ENCODE assay signal across 18 cellular contexts in the genomic region with DNA sequence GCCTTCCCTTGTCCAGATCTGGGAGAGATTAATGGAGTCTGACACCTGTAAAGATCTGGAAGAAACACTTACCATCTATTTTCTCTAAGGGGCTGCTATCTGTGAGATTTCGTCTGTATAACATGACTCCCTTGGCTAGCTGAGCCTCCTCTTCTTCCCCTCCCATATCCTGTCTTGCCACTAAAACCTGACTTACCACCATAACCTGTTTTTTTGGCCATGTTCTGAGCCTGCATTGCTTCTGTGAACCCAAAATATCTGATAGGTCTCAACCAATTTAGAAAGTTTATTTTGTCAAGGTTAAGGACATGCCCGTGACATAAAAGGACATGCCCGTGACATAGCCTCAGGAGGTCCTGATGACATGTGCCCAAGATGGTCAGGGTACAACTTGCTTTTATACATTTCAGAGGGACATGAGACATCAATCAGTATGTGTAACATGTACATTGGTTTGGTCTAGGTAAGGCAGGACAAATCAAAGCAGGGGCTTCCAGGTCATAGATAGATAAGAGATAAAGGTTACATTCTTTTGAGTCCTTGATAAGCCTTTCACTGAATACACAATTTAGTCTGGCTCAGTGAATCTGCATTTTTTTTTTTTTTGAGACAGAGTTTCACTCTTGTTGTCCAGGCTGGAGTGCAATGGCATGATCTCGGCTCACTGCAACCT. TPM values are rescaled to one million over a fixed set of nuclear protein-coding genes. Genes with fewer than 3 reads are reported as not detected.
DNase-seq lines count a peak whose midpoint lies in the region; ATAC-seq and TF ChIP-seq lines count a peak whose summit lies in the region.
"Had no signal": no experiment of that assay in that cellular context is flagged by ENCODE, and none has a peak within 500 bp of the region (broad histone marks: within the 10 kb centered on the region; RNA-seq: fewer than 3 reads in every experiment).

No MANE protein-coding gene starts in this region.

- BruUV-seq in Calu3 (replicated peaks; lab: Mats Ljungman, UMichigan), result no TSS peak

- H3K27me3 ChIP-seq in GM23338 (ENCODE audit: insufficient read depth), result no peaks in the 10 kb centered on the region
- H3K27me3 ChIP-seq in esophagus squamous epithelium, result no peaks in the 10 kb centered on the region

- no peaks in the 10 kb centered on the region; the same call in 2 of the 3 replicates for H3K9me3 Mint-ChIP-seq in GM23338
- no peaks in the 10 kb centered on the region for H3K9me3 Mint-ChIP-seq in activated T-helper 17 cell treated with anti-CD3 and anti-CD28 coated beads, Interleukin-2, amount 50 U/mL, for 72 hours
- H3K9me3 Mint-ChIP-seq in progenitor cell of endocrine pancreas (ENCODE audit: low read depth), result peaks cover 20% of the 10 kb centered on the region
- no peaks in the 10 kb centered on the region for H3K9me3 Mint-ChIP-seq in Calu3 (ENCODE audit: low read depth, unreplicated experiment)
- H3K9me3 Mint-ChIP-seq: H9, IgD-negative memory B cell had no signal

- no peak for ATAC-seq in GM23338
- no peak for ATAC-seq in activated T-helper 17 cell treated with anti-CD3 and anti-CD28 coated beads, Interleukin-2, amount 50 U/mL, for 72 hours (replicated peaks)

- no peak overlapping the region for H3K4me3 ChIP-seq in GM23338
- no peak overlapping the region for H3K4me3 ChIP-seq in esophagus squamous epithelium

- H3K9me2 ChIP-seq in GM23338 (ENCODE audit: insufficient read depth), result peaks cover 9% of the 10 kb centered on the region

- CTCF ChIA-PET in Calu3 (lab: Charles Lee), result no interaction called here

- H3K27me3 Mint-ChIP-seq in GM23338 (ENCODE audit: insufficient read depth, low read depth, poor library complexity) (no peaks in the 10 kb centered on the region), progenitor cell of endocrine pancreas (no peaks in the 10 kb centered on the region), Calu3 (ENCODE audit: unreplicated experiment) (no peaks in the 10 kb centered on the region)
- no peaks in the 10 kb centered on the region for H3K27me3 Mint-ChIP-seq in activated T-helper 17 cell treated with anti-CD3 and anti-CD28 coated beads, Interleukin-2, amount 50 U/mL, for 72 hours
- H3K27me3 Mint-ChIP-seq: IgD-negative memory B cell had no signal

- H3K4me3 Mint-ChIP-seq in GM23338, result no peak overlapping the region
- no peak overlapping the region for H3K4me3 Mint-ChIP-seq in activated T-helper 17 cell treated with anti-CD3 and anti-CD28 coated beads, Interleukin-2, amount 50 U/mL, for 72 hours
- no peak overlapping the region for H3K4me3 Mint-ChIP-seq in progenitor cell of endocrine pancreas (ENCODE audit: low read depth)
- no peak overlapping the region for H3K4me3 Mint-ChIP-seq in Calu3 (ENCODE audit: low read depth, unreplicated experiment)
- H3K4me3 Mint-ChIP-seq: H9, IgD-negative memory B cell had no signal

- DNase-seq in GM23338 (ENCODE audit: low spot score), result no peak
- no peak for DNase-seq in esophagus squamous epithelium (lab: John Stamatoyannopoulos, UW)
- DNase-seq in progenitor cell of endocrine pancreas (ENCODE audit: low spot score, unreplicated experiment), result no peak
- no peak for DNase-seq in NCI-H748 treated with DMSO at 0.1 percent for 48 hours (lab: John Stamatoyannopoulos, UW)
- no peak for DNase-seq in germinal center (ENCODE audit: low spot score)
- no peak for DNase-seq in Calu3
- DNase-seq: DMS153; H9; Kasumi-1; NCI-H1105 treated with DMSO at 0.1 percent for 48 hours; NCI-H187; NCI-H69; NK-92 treated with Interleukin-12 subunit alpha and Interleukin-12 subunit beta, amount 100 ng/mL, for 24 hours; OCI-M1; RPMI8226 had no signal

- no peaks in the 10 kb centered on the region for H3F3A ChIP-seq in GM23338 (replicated peaks; ENCODE audit: low read depth)

- H3K4me2 ChIP-seq in GM23338, result no peak overlapping the region

- no peaks in the 10 kb centered on the region for H4K20me1 ChIP-seq in GM23338 (replicated peaks; ENCODE audit: insufficient read depth)

- 67 to 74% methylated on average over 4 of the region's 4 CpGs for WGBS in esophagus squamous epithelium, 2 donors

- H3K4me1 Mint-ChIP-seq in GM23338 (no peaks in the 10 kb centered on the region), progenitor cell of endocrine pancreas (ENCODE audit: low read depth) (peaks cover 38% of the 10 kb centered on the region), Calu3 (ENCODE audit: low read depth, unreplicated experiment) (peaks cover 7% of the 10 kb centered on the region)
- H3K4me1 Mint-ChIP-seq in activated T-helper 17 cell treated with anti-CD3 and anti-CD28 coated beads, Interleukin-2, amount 50 U/mL, for 72 hours, result no peaks in the 10 kb centered on the region

- H3K27ac ChIP-seq in GM23338 (ENCODE audit: low read depth), result no peak overlapping the region
- H3K27ac ChIP-seq in esophagus squamous epithelium, result peak overlapping the region; percentile 18 to 67 (median 43)
- H3K27ac ChIP-seq: C4-2B had no signal

- no peaks in the 10 kb centered on the region for H3K9me3 ChIP-seq in esophagus squamous epithelium

- intact Hi-C loops in esophagus squamous epithelium (cut with DNase I) (no loop called here), Calu3 (cut with micrococcal nuclease; ENCODE audit: unreplicated experiment) (no loop called here)

- H3K36me3 ChIP-seq in GM23338 (ENCODE audit: insufficient read depth) (no peaks in the 10 kb centered on the region), esophagus squamous epithelium (peaks cover 0 to 73% (median 8%) of the 10 kb centered on the region in 3 donors)

- H3K36me3 Mint-ChIP-seq in GM23338 (ENCODE audit: low read depth) (peaks cover 8% of the 10 kb centered on the region), progenitor cell of endocrine pancreas (ENCODE audit: insufficient read depth) (peaks cover 62% of the 10 kb centered on the region), Calu3 (ENCODE audit: insufficient read depth, unreplicated experiment) (no peaks in the 10 kb centered on the region)
- H3K36me3 Mint-ChIP-seq in activated T-helper 17 cell treated with anti-CD3 and anti-CD28 coated beads, Interleukin-2, amount 50 U/mL, for 72 hours (ENCODE audit: low read depth), result peaks cover 5% of the 10 kb centered on the region
- H3K36me3 Mint-ChIP-seq: IgD-negative memory B cell had no signal

- H3K27ac Mint-ChIP-seq in GM23338, result no peak overlapping the region
- H3K27ac Mint-ChIP-seq in activated T-helper 17 cell treated with anti-CD3 and anti-CD28 coated beads, Interleukin-2, amount 50 U/mL, for 72 hours, result peak overlapping the region; percentile 16
- peak overlapping the region; percentile 57 for H3K27ac Mint-ChIP-seq in progenitor cell of endocrine pancreas
- no peak overlapping the region for H3K27ac Mint-ChIP-seq in Calu3 (ENCODE audit: unreplicated experiment)
- H3K27ac Mint-ChIP-seq: H9, IgD-negative memory B cell had no signal

- no peaks in the 10 kb centered on the region for H3K4me1 ChIP-seq in GM23338 (ENCODE audit: insufficient read depth)
- peaks cover 12 to 78% (median 30%) of the 10 kb centered on the region in 3 donors for H3K4me1 ChIP-seq in esophagus squamous epithelium

- TF ChIP-seq POLR2A in esophagus squamous epithelium (IDR thresholded peaks at IDR 0.05), result no peak

- TF ChIP-seq CTCF in GM23338 (conservative IDR thresholded peaks at IDR 0.05; ENCODE audit: low read depth in 2 of 2), result no peak
- no peak for TF ChIP-seq CTCF in esophagus squamous epithelium (IDR thresholded peaks at IDR 0.05)
- no peak for TF ChIP-seq CTCF in progenitor cell of endocrine pancreas (IDR thresholded peaks at IDR 0.05; ENCODE audit: unreplicated experiment)
- TF ChIP-seq CTCF in Calu3 (IDR thresholded peaks at IDR 0.05; ENCODE audit: unreplicated experiment), result no peak

- H2AFZ ChIP-seq in GM23338, result peak overlapping the region; percentile 38; the same call in 1 of the 2 replicates

- no peaks in the 10 kb centered on the region for H3K79me2 ChIP-seq in GM23338 (replicated peaks; ENCODE audit: insufficient read depth)

TF ChIP-seq in GM23338, 12 proteins besides CTCF, POLR2A, EP300 and RAD21:
- no peak for TF ChIP-seq REST (IDR thresholded peaks at IDR 0.05; ENCODE audit: unreplicated experiment)
- TF ChIP-seq EZH2 (IDR thresholded peaks at IDR 0.05; ENCODE audit: low read depth, unreplicated experiment), result no peak

RNA-seq across cellular contexts. Expression of gene MGST2, which starts 11.4 kb away (rescaled TPM):
- 4.6 and 8.3 TPM in 2 replicates for total RNA-seq in GM23338 (2014; rRNA removed; shearing (Covaris generic))
- polyA plus RNA-seq in GM23338 (2016; fragmentation: Nextera tagmentation; extraction: Ambion mirVana), result 19.1 and 19.5 TPM in 2 replicates
- 10 to 100 TPM; 29.2 to 32.0 TPM for total RNA-seq in activated T-helper 17 cell treated with anti-CD3 and anti-CD28 coated beads, Interleukin-2, amount 50 U/mL, for 72 hours
- total RNA-seq in esophagus squamous epithelium (100 to 1,000 TPM; 105 to 209 (median 158) TPM), progenitor cell of endocrine pancreas (62.5 and 66.1 TPM in 2 replicates), Calu3 (2022) (31.9 and 33.7 TPM in 2 replicates)

Comparison
In these comparisons a context has a peak if more than half of its experiments do, and no peak if none do; other contexts are left out.
1. H3K27ac Mint-ChIP-seq: peak in activated T-helper 17 cell treated with anti-CD3 and anti-CD28 coated beads, Interleukin-2, amount 50 U/mL, for 72 hours (single experiment) and progenitor cell of endocrine pancreas (single experiment); none in GM23338 (single experiment) and Calu3 (single experiment).